Comparison of ENCODE assay signal across 17 cellular contexts in the genomic region with DNA sequence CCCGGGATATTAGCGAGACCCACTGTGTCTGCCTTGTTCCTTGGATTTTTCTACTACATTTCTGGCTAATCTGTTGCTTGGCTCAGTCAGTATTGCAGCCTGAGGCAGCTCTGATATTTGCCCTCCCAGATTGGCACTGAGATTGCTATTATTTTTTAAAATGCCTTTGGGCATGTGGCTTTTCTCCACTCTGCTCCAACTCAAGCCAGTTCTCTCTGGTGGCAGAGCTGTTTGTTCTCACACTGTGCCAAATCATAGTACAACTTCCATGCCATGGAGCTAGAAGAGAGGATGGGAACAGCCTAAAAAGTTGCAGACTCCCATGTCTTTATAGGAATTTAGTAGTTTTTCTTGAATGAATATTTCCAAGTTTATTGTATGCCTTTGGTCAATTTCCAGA.
A peak's percentile ranks its signal among the peaks of the same experiment; 100 is the strongest.
DNase-seq lines count a peak whose midpoint lies in the region; FAIRE-seq and TF ChIP-seq lines count a peak whose summit lies in the region.
"Had no signal": no experiment of that assay in that cellular context is flagged by ENCODE, and none has a peak within 500 bp of the region (broad histone marks: within the 10 kb centered on the region; RNA-seq: fewer than 3 reads in every experiment).

No MANE protein-coding gene starts in this region.

- no peak overlapping the region for H3K9ac ChIP-seq in H1 (replicated peaks in 1 of 4; ENCODE audit: extremely low read depth in 1 of 4, low read depth in 3 of 4, low read length in 3 of 4)
- H3K9ac ChIP-seq in stomach smooth muscle (ENCODE audit: low read length in 2 of 2) = no peak overlapping the region
- H3K9ac ChIP-seq: BLaER1 had no signal

- H2AFZ ChIP-seq in H1 (ENCODE audit: low read length) = 0 out of 2 replicates have a peak overlapping the region, but pooled peaks have one; percentile 38

- TF ChIP-seq RAD21 in H1 (IDR thresholded peaks at IDR 0.05 in 1 of 2, conservative IDR thresholded peaks at IDR 0.05 in 1 of 2; ENCODE audit: low read depth in 2 of 2, low read length in 2 of 2) = no peak

- peaks cover 3% of the 10 kb centered on the region for H3K27me3 Mint-ChIP-seq in activated naive CD4-positive, alpha-beta T cell treated with anti-CD3 and anti-CD28 coated beads for 36 hours (ENCODE audit: low read depth)

- H3K36me3 ChIP-seq in H1 (ENCODE audit: control insufficient read depth in 2 of 4, insufficient read depth in 4 of 4, low read length in 3 of 4) (no peaks in the 10 kb centered on the region), stomach smooth muscle (ENCODE audit: control insufficient read depth in 2 of 2, insufficient read depth in 2 of 2, low read length in 2 of 2) (no peaks in the 10 kb centered on the region), small intestine (ENCODE audit: control insufficient read depth in 2 of 2, insufficient read depth in 2 of 2, low read length in 2 of 2) (no peaks in the 10 kb centered on the region)
- H3K36me3 ChIP-seq: BLaER1 had no signal

- no peak overlapping the region for H2BK120ac ChIP-seq in H1 (replicated peaks; ENCODE audit: low read depth, low read length)

- no peaks in the 10 kb centered on the region for H3K36me3 Mint-ChIP-seq in activated naive CD4-positive, alpha-beta T cell treated with anti-CD3 and anti-CD28 coated beads for 36 hours (ENCODE audit: low read depth)
- H3K36me3 Mint-ChIP-seq: CD14-positive monocyte; CD4-positive, alpha-beta memory T cell had no signal

- H3K4ac ChIP-seq in H1 (replicated peaks; ENCODE audit: insufficient read length, low read depth, low read length) = no peak overlapping the region

- H4K8ac ChIP-seq in H1 (ENCODE audit: extremely low read depth, insufficient read depth, low read length) = no peak overlapping the region

- no peak overlapping the region for H3K4me2 ChIP-seq in H1 (ENCODE audit: insufficient read depth in 1 of 2, low read depth in 2 of 2, low read length in 2 of 2)
- H3K4me2 ChIP-seq: A549, BLaER1 had no signal

- no peaks in the 10 kb centered on the region for H3K79me2 ChIP-seq in H1 (ENCODE audit: control insufficient read depth in 1 of 2, insufficient read depth in 2 of 2, low read length in 2 of 2)

- no peaks in the 10 kb centered on the region for H3K9me3 ChIP-seq in H1 (ENCODE audit: insufficient read depth in 2 of 2, low read depth in 1 of 2, low read length in 1 of 2)
- H3K9me3 ChIP-seq in stomach smooth muscle (ENCODE audit: control insufficient read depth in 2 of 2, low read length in 2 of 2) = peaks cover 10 to 15% of the 10 kb centered on the region in 2 donors
- H3K9me3 ChIP-seq in small intestine (ENCODE audit: control insufficient read depth, low read depth) = no peaks in the 10 kb centered on the region
- H3K9me3 ChIP-seq: A549 had no signal

- TF ChIP-seq EP300 in H1 (IDR thresholded peaks at IDR 0.05; ENCODE audit: borderline replicate concordance in 1 of 2, low read depth in 2 of 2, low read length in 2 of 2) = no peak

- in situ Hi-C loops in G401 (cut with HindIII; ENCODE audit: low sequenced_read_pairs) = no loop called here

- no peak for TF ChIP-seq CTCF in H1 (IDR thresholded peaks at IDR 0.05; ENCODE audit: control extremely low read depth in 1 of 3, insufficient read depth in 1 of 3, low read depth in 1 of 3, low read length in 3 of 3)

- no peak overlapping the region for H2BK5ac ChIP-seq in H1 (ENCODE audit: low read depth, low read length)

- H3K4me3 Mint-ChIP-seq in activated naive CD4-positive, alpha-beta T cell treated with anti-CD3 and anti-CD28 coated beads for 36 hours = no peak overlapping the region
- H3K4me3 Mint-ChIP-seq: CD14-positive monocyte; CD4-positive, alpha-beta memory T cell; H9 had no signal

- no peaks in the 10 kb centered on the region for H3K23me2 ChIP-seq in H1 (ENCODE audit: low read depth, low read length)

- H3K27me3 ChIP-seq in H1 (replicated peaks in 1 of 4; ENCODE audit: control insufficient read depth in 3 of 4, extremely low read depth in 1 of 4, insufficient read depth in 3 of 4, low read length in 3 of 4) = no peaks in the 10 kb centered on the region
- no peaks in the 10 kb centered on the region for H3K27me3 ChIP-seq in stomach smooth muscle (ENCODE audit: control insufficient read depth in 1 of 2, insufficient read depth in 2 of 2, low read length in 2 of 2)
- no peaks in the 10 kb centered on the region for H3K27me3 ChIP-seq in small intestine (ENCODE audit: control insufficient read depth in 2 of 2, insufficient read depth in 2 of 2, low read length in 2 of 2)
- H3K27me3 ChIP-seq: BLaER1 had no signal

- TF ChIP-seq POLR2A in H1 (IDR thresholded peaks at IDR 0.05; ENCODE audit: control extremely low read depth in 1 of 2, low read depth in 2 of 2, low read length in 2 of 2) = no peak

- H3K18ac ChIP-seq in H1 (ENCODE audit: extremely low read depth, low read length) = no peak overlapping the region

- no peak overlapping the region for H3K56ac ChIP-seq in H1 (replicated peaks; ENCODE audit: insufficient read length, low read depth, low read length)

- DNase-seq in G401 (ENCODE audit: low spot score) (peak; percentile 94), NCI-H69 (lab: John Stamatoyannopoulos, UW) (peak; percentile 10), H1 (ENCODE audit: low read depth in 1 of 2, low spot score in 2 of 2) (no peak), small intestine (no peak)
- no peak for DNase-seq in activated naive CD4-positive, alpha-beta T cell treated with anti-CD3 and anti-CD28 coated beads for 36 hours
- no peak for DNase-seq in stimulated activated CD4-positive, alpha-beta T cell treated with anti-CD3 and anti-CD28 coated beads, Interleukin-4, amount 100 ng/mL, for 1 hour
- DNase-seq: AML-193; Calu3; CD4-positive, alpha-beta memory T cell; DMS79 treated with DMSO at 0.1 percent for 48 hours; GOT3; H9 had no signal

- CTCF ChIA-PET in H1 (lab: Charles Lee; ENCODE audit: partially characterized antibody) = interaction anchor here (1.0 to 1.2 kb wide), 2 partner anchors 10 to 31 kb away, joined by 3 read pairs; no protein-coding TSS in a partner anchor
- CTCF ChIA-PET in activated naive CD4-positive, alpha-beta T cell treated with anti-CD3 and anti-CD28 coated beads for 36 hours (lab: Charles Lee) = interaction anchor here (0.8 kb wide), 1 partner anchor 570 kb away, joined by 3 read pairs; no protein-coding TSS in a partner anchor

- intact Hi-C loops in activated naive CD4-positive, alpha-beta T cell treated with anti-CD3 and anti-CD28 coated beads for 36 hours (cut with micrococcal nuclease) = no loop called here

- no peak overlapping the region for H2AK5ac ChIP-seq in H1 (ENCODE audit: low read depth, low read length)

- H2BK20ac ChIP-seq in H1 (ENCODE audit: low read length) = no peak overlapping the region

- H2BK12ac ChIP-seq in H1 (ENCODE audit: low read depth, low read length) = no peak overlapping the region

- no peaks in the 10 kb centered on the region for H3K4me1 Mint-ChIP-seq in activated naive CD4-positive, alpha-beta T cell treated with anti-CD3 and anti-CD28 coated beads for 36 hours (ENCODE audit: low read depth)
- H3K4me1 Mint-ChIP-seq: CD14-positive monocyte; CD4-positive, alpha-beta memory T cell had no signal

- H3K14ac ChIP-seq in H1 (ENCODE audit: insufficient read length) = no peak overlapping the region

- POLR2A ChIA-PET in H1 (lab: Charles Lee; ENCODE audit: partially characterized antibody) = no interaction called here

- H2BK15ac ChIP-seq in H1 (ENCODE audit: low read length) = no peak overlapping the region

- H3K79me1 ChIP-seq in H1 (ENCODE audit: low read depth, low read length) = no peaks in the 10 kb centered on the region

- H3K4me3 ChIP-seq in H1 (ENCODE audit: extremely low read depth in 1 of 4, insufficient read depth in 2 of 4, low read depth in 3 of 4, low read length in 4 of 4) (no peak overlapping the region), stomach smooth muscle (ENCODE audit: low read length in 2 of 2) (peak overlapping the region in 1 of 2 donors; percentile 30), small intestine (ENCODE audit: low read depth in 1 of 2, low read length in 2 of 2) (no peak overlapping the region)
- H3K4me3 ChIP-seq: A549, BLaER1, GM12878 had no signal

- H3K23ac ChIP-seq in H1 (ENCODE audit: insufficient read length) = no peak overlapping the region

- no peak overlapping the region for H3K27ac ChIP-seq in H1 (ENCODE audit: low read depth, low read length)
- H3K27ac ChIP-seq in stomach smooth muscle (ENCODE audit: low read length) = peak overlapping the region; percentile 3
- H3K27ac ChIP-seq in small intestine (ENCODE audit: low read depth in 1 of 2, low read length in 1 of 2) = no peak overlapping the region
- H3K27ac ChIP-seq: A549, BLaER1 had no signal

- WGBS in H1 (ENCODE audit: extremely low coverage in 1 of 2, insufficient coverage in 1 of 2, insufficient read length in 1 of 2, insufficient replicate concordance in 2 of 2, low coverage in 1 of 2, low lambda C conversion rate in 2 of 2, missing lambda C conversion rate in 1 of 2), 2 experiments = 92% methylated on average over 2 of the region's 2 CpGs; no CpG with 5 or more reads in 1 of the 2 experiments
- 71 to 83% (median 76%) methylated on average over 2 of the region's 2 CpGs for WGBS in small intestine, 3 donors

- no peaks in the 10 kb centered on the region for H4K20me1 ChIP-seq in H1 (replicated peaks in 1 of 2; ENCODE audit: control insufficient read depth in 1 of 2, insufficient read depth in 2 of 2, low read length in 2 of 2)
- H4K20me1 ChIP-seq: BLaER1 had no signal

- no peak overlapping the region for H4K91ac ChIP-seq in H1 (replicated peaks; ENCODE audit: insufficient read length, low read length)

- peaks cover 11% of the 10 kb centered on the region for H3K9me3 Mint-ChIP-seq in activated naive CD4-positive, alpha-beta T cell treated with anti-CD3 and anti-CD28 coated beads for 36 hours

- no peak overlapping the region for H3K27ac Mint-ChIP-seq in activated naive CD4-positive, alpha-beta T cell treated with anti-CD3 and anti-CD28 coated beads for 36 hours
- H3K27ac Mint-ChIP-seq: CD14-positive monocyte; CD4-positive, alpha-beta memory T cell; H9 had no signal

- FAIRE-seq in H1 (lab: Jason Lieb, UNC) = no peak
- no peak for FAIRE-seq in small intestine (lab: Jason Lieb, UNC)
- FAIRE-seq: A549, GM12878 had no signal

- no peak overlapping the region for H4K5ac ChIP-seq in H1 (ENCODE audit: insufficient read length, low read depth, low read length)

- H3K4me1 ChIP-seq in H1 (replicated peaks in 1 of 4; ENCODE audit: control insufficient read depth in 3 of 4, insufficient read depth in 4 of 4, low read length in 3 of 4) (no peaks in the 10 kb centered on the region), stomach smooth muscle (ENCODE audit: control insufficient read depth, insufficient read depth, low read length) (no peaks in the 10 kb centered on the region), small intestine (ENCODE audit: control insufficient read depth in 2 of 2, insufficient read depth in 1 of 2, low read depth in 1 of 2, low read length in 1 of 2) (no peaks in the 10 kb centered on the region)
- H3K4me1 ChIP-seq: A549 had no signal

TF ChIP-seq in H1, 55 proteins besides CTCF, POLR2A, EP300 and RAD21 (continues in another document):
- TF ChIP-seq CBX5 (IDR thresholded peaks at IDR 0.05; ENCODE audit: low read depth, low read length) = no peak
- TF ChIP-seq TAF7 (optimal IDR thresholded peaks at IDR 0.05; ENCODE audit: borderline replicate concordance, low read depth, low read length) = no peak
- no peak for TF ChIP-seq ASH2L (IDR thresholded peaks at IDR 0.05; ENCODE audit: low read length)
- TF ChIP-seq POLR2AphosphoS5 (IDR thresholded peaks at IDR 0.05; ENCODE audit: low read depth, low read length) = no peak
- TF ChIP-seq BACH1 (IDR thresholded peaks at IDR 0.05; ENCODE audit: low read length) = no peak

Comparison
In these comparisons a context has a peak if more than half of its experiments do, and no peak if none do; other contexts are left out.
1. DNase-seq: peak in G401 (single experiment) and NCI-H69 (single experiment); none in H1 (0 of 2), small intestine (single experiment), activated naive CD4-positive, alpha-beta T cell treated with anti-CD3 and anti-CD28 coated beads for 36 hours (single experiment) and stimulated activated CD4-positive, alpha-beta T cell treated with anti-CD3 and anti-CD28 coated beads, Interleukin-4, amount 100 ng/mL, for 1 hour (single experiment).